ENCODE assay signal across 16 cellular contexts in the genomic region with DNA sequence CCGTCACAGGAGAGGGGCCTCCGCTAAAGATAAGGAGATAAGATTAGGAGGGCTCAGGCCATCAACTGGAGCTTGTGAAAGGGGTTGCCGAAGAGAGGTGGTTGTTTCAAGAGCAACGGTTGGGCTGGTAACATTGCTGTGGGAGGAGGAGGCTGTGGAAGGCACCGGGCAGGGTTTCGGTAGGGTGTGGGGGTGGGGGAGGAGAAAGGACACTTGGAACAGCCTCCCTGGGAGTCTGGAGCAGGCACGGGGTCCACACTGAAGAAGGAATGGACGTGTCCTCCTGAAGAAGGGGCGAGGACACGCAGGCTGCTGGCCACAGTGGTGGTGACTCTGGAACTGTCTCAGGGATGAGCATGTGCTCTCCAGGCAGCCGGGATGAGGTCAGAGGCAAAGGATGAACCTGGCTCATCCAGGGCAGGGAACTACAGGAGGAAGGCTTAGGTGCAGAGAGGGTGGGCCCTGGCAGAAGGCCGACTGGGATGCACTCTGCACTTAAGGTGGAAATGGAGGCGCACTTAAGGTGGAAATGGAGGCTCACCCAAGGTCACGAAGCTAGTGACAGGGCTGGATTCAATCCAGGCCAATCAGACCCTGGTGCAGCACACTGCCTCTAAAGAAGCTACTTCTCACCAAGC. TPM values are rescaled to one million over a fixed set of nuclear protein-coding genes. Genes with fewer than 3 reads are reported as not detected.
"Had no signal": no experiment of that assay in that cellular context is flagged by ENCODE, and none has a peak within 500 bp of the region (broad histone marks: within the 10 kb centered on the region; RNA-seq: fewer than 3 reads in every experiment).

No MANE protein-coding gene starts in this region.

- H3K27ac ChIP-seq: epithelial cell of prostate, lower lobe of right lung, neutrophil, skin epidermis, uterus had no signal

- H3K36me3 ChIP-seq: lower lobe of right lung, neutrophil, uterus had no signal

- DNase-seq: activated CD4-positive, alpha-beta T cell treated with anti-CD3 and anti-CD28 coated beads, Interleukin-2, amount 50 U/mL, for 1 hour; activated CD4-positive, CD25-positive, alpha-beta regulatory T cell; activated naive CD4-positive, alpha-beta T cell treated with anti-CD3 and anti-CD28 coated beads, Interleukin-2, amount 10 ng/mL, durations not matched to agents 7 days and 5 days; activated T-cell treated with anti-CD3 and anti-CD28 coated beads for 4 hours; cortex of kidney; effector CD8-positive, alpha-beta T cell; hippocampal formation; lower lobe of right lung; naive thymus-derived CD4-positive, alpha-beta T cell; retina; uterus had no signal

- H3K9me3 ChIP-seq: lower lobe of right lung, neutrophil, uterus had no signal

- ATAC-seq: lower lobe of right lung; naive thymus-derived CD4-positive, alpha-beta T cell had no signal

- H3K4me1 ChIP-seq: lower lobe of right lung, uterus had no signal

- H3K27me3 ChIP-seq: uterus had no signal

- H3K4me3 ChIP-seq: lower lobe of right lung, skin epidermis, uterus had no signal

RNA-seq across cellular contexts. Expression of gene EPX, which starts 1.1 kb away (rescaled TPM):
- total RNA-seq: activated CD8-positive, alpha-beta memory T cell treated with anti-CD3 and anti-CD28 coated beads for 36 hours; activated T-helper 2 cell treated with anti-CD3 and anti-CD28 coated beads, Interferon-gamma antibody, Interleukin-2, Interleukin-4, amounts not matched to agents 10 μg/mL and 5 μg/mL and 100 μg/mL, durations not matched to agents 14 hours and 24 hours and 36 hours; lower lobe of right lung; naive thymus-derived CD4-positive, alpha-beta T cell; uterus had no signal
- polyA plus RNA-seq: naive thymus-derived CD4-positive, alpha-beta T cell had no signal

RNA-seq across cellular contexts. Expression of gene OR4D2, which starts 24.6 kb away (rescaled TPM):
- total RNA-seq: activated CD8-positive, alpha-beta memory T cell treated with anti-CD3 and anti-CD28 coated beads for 36 hours; activated T-helper 2 cell treated with anti-CD3 and anti-CD28 coated beads, Interferon-gamma antibody, Interleukin-2, Interleukin-4, amounts not matched to agents 10 μg/mL and 5 μg/mL and 100 μg/mL, durations not matched to agents 14 hours and 24 hours and 36 hours; lower lobe of right lung; naive thymus-derived CD4-positive, alpha-beta T cell; uterus had no signal
- polyA plus RNA-seq: naive thymus-derived CD4-positive, alpha-beta T cell had no signal

RNA-seq across cellular contexts. Expression of gene OR4D1, which starts 43.2 kb away (rescaled TPM):
- total RNA-seq: lower lobe of right lung, uterus had no signal

RNA-seq across cellular contexts. Expression of gene LPO, which starts 47.0 kb away (rescaled TPM):
- total RNA-seq: activated CD8-positive, alpha-beta memory T cell treated with anti-CD3 and anti-CD28 coated beads for 36 hours; activated T-helper 2 cell treated with anti-CD3 and anti-CD28 coated beads, Interferon-gamma antibody, Interleukin-2, Interleukin-4, amounts not matched to agents 10 μg/mL and 5 μg/mL and 100 μg/mL, durations not matched to agents 14 hours and 24 hours and 36 hours; lower lobe of right lung; uterus had no signal
- polyA plus RNA-seq: naive thymus-derived CD4-positive, alpha-beta T cell had no signal
